In genomic region chr22:27245056-27245455, GRCh38 we compare ENCODE assay signal across 18 cellular contexts.
A peak's percentile ranks its signal among the peaks of the same experiment; 100 is the strongest.
DNase-seq lines count a peak whose midpoint lies in the region; ATAC-seq lines count a peak whose summit lies in the region.
"Had no signal": no experiment of that assay in that cellular context is flagged by ENCODE, and none has a peak within 500 bp of the region (broad histone marks: within the 10 kb centered on the region; RNA-seq: fewer than 3 reads in every experiment).

No MANE protein-coding gene starts in this region.

- ATAC-seq in HG03521 (IDR thresholded peaks at IDR 0.05; ENCODE audit: unreplicated experiment) = no peak
- ATAC-seq in Right ventricle myocardium inferior = no peak
- ATAC-seq: CD8-positive, alpha-beta T cell; HepG2 had no signal

- peak; percentile 24 for DNase-seq in NCI-H2171 treated with DMSO at 0.1 percent for 48 hours (lab: John Stamatoyannopoulos, UW)
- DNase-seq in NCI-H2171 (lab: John Stamatoyannopoulos, UW) = no peak
- DNase-seq in NCI-H2029 (lab: John Stamatoyannopoulos, UW) = peak; percentile 61
- DNase-seq in glomerular visceral epithelial cell (ENCODE audit: extremely low spot score) = peak; percentile 30
- peak; percentile 60 for DNase-seq in retina
- DNase-seq in HT-29 (ENCODE audit: low spot score) = no peak
- DNase-seq in Right ventricle myocardium inferior (ENCODE audit: missing footprints) = no peak
- DNase-seq: 8988T; CD8-positive, alpha-beta T cell; DMS79 treated with DMSO at 0.1 percent for 48 hours; HFFc6; KG1; NCI-H187 treated with DMSO at 0.1 percent for 48 hours; NCI-H82; Peyer's patch; SHP77 treated with DMSO at 0.1 percent for 48 hours had no signal

- intact Hi-C loops in Right ventricle myocardium inferior (cut with DNase I) = no loop called here

Comparison
In these comparisons a context has a peak if more than half of its experiments do, and no peak if none do; other contexts are left out.
1. DNase-seq: peak in NCI-H2171 treated with DMSO at 0.1 percent for 48 hours (single experiment), NCI-H2029 (single experiment), glomerular visceral epithelial cell (single experiment) and retina (single experiment); none in NCI-H2171 (single experiment), HT-29 (single experiment) and Right ventricle myocardium inferior (single experiment).